In genomic region chr4:165203541-165204461, GRCh38 we compare ENCODE assay signal across 13 cellular contexts. TPM values are rescaled to one million over a fixed set of nuclear protein-coding genes. Genes with fewer than 3 reads are reported as not detected.
DNase-seq lines count a peak whose midpoint lies in the region; ATAC-seq and TF ChIP-seq lines count a peak whose summit lies in the region.
"Had no signal": no experiment of that assay in that cellular context is flagged by ENCODE, and none has a peak within 500 bp of the region (broad histone marks: within the 10 kb centered on the region; RNA-seq: fewer than 3 reads in every experiment).

No MANE protein-coding gene starts in this region.

- peak overlapping the region; percentile 61 for H3K4me3 Mint-ChIP-seq in activated T-helper 1 cell treated with anti-CD3 and anti-CD28 coated beads, Interleukin-12 subunit alpha, Interleukin-12 subunit beta, Interleukin-2, Interleukin-4 antibody, amounts not matched to agents 30 ng/mL and 10 ng/mL and 1 ng/mL, durations not matched to agents 14 hours and 24 hours and 36 hours
- H3K4me3 Mint-ChIP-seq in natural killer cell: peak overlapping the region; percentile 26

- no peak overlapping the region for H3K4me3 ChIP-seq in SK-N-SH (ENCODE audit: low read depth in 2 of 2, low read length in 1 of 2)

- TF ChIP-seq CTCF in SK-N-SH (IDR thresholded peaks at IDR 0.05) (no peak), GM10248 (IDR thresholded peaks at IDR 0.05; ENCODE audit: control extremely low read depth, extremely low read depth, low read depth, missing control alignments) (no peak), natural killer cell (IDR thresholded peaks at IDR 0.05) (no peak)

- no peaks in the 10 kb centered on the region for H4K20me1 ChIP-seq in SK-N-SH (ENCODE audit: insufficient read depth)

- no peaks in the 10 kb centered on the region for H3K27me3 Mint-ChIP-seq in activated T-helper 1 cell treated with anti-CD3 and anti-CD28 coated beads, Interleukin-12 subunit alpha, Interleukin-12 subunit beta, Interleukin-2, Interleukin-4 antibody, amounts not matched to agents 30 ng/mL and 10 ng/mL and 1 ng/mL, durations not matched to agents 14 hours and 24 hours and 36 hours (ENCODE audit: insufficient read depth)
- no peaks in the 10 kb centered on the region for H3K27me3 Mint-ChIP-seq in natural killer cell (ENCODE audit: low read depth in 2 of 2)

- H3K9ac ChIP-seq in SK-N-SH: no peak overlapping the region

- no peak for TF ChIP-seq RAD21 in SK-N-SH (IDR thresholded peaks at IDR 0.05; ENCODE audit: low read length)

- peaks cover 36% of the 10 kb centered on the region for H3K4me1 Mint-ChIP-seq in activated T-helper 1 cell treated with anti-CD3 and anti-CD28 coated beads, Interleukin-12 subunit alpha, Interleukin-12 subunit beta, Interleukin-2, Interleukin-4 antibody, amounts not matched to agents 30 ng/mL and 10 ng/mL and 1 ng/mL, durations not matched to agents 14 hours and 24 hours and 36 hours (ENCODE audit: low read depth)
- peaks cover 17 to 23% of the 10 kb centered on the region in 2 donors for H3K4me1 Mint-ChIP-seq in natural killer cell

- H3K9me3 Mint-ChIP-seq in activated T-helper 1 cell treated with anti-CD3 and anti-CD28 coated beads, Interleukin-12 subunit alpha, Interleukin-12 subunit beta, Interleukin-2, Interleukin-4 antibody, amounts not matched to agents 30 ng/mL and 10 ng/mL and 1 ng/mL, durations not matched to agents 14 hours and 24 hours and 36 hours: no peaks in the 10 kb centered on the region
- H3K9me3 Mint-ChIP-seq in natural killer cell: no peaks in the 10 kb centered on the region

- no peak for ATAC-seq in SK-N-SH treated with all-trans-retinoic acid at 6 μM for 48 hours
- ATAC-seq in natural killer cell: no peak
- ATAC-seq in GM18511 (IDR thresholded peaks at IDR 0.05; ENCODE audit: unreplicated experiment): no peak

- peaks cover 7% of the 10 kb centered on the region for H3K36me3 Mint-ChIP-seq in activated T-helper 1 cell treated with anti-CD3 and anti-CD28 coated beads, Interleukin-12 subunit alpha, Interleukin-12 subunit beta, Interleukin-2, Interleukin-4 antibody, amounts not matched to agents 30 ng/mL and 10 ng/mL and 1 ng/mL, durations not matched to agents 14 hours and 24 hours and 36 hours (ENCODE audit: low read depth)
- no peaks in the 10 kb centered on the region for H3K36me3 Mint-ChIP-seq in natural killer cell

- H3K9me2 ChIP-seq in SK-N-SH: no peaks in the 10 kb centered on the region

- CTCF ChIA-PET in SK-N-SH (lab: Yijun Ruan, JAX) (interaction anchor here (0.6 to 1.3 kb wide), 2 partner anchors 11 to 19 kb away, joined by 3 to 4 read pairs; no protein-coding TSS in a partner anchor), GM10248 (lab: Yijun Ruan, JAX) (interaction anchor here (0.8 to 3.3 kb wide), 5 partner anchors 13 to 73 kb away, joined by 3 to 15 read pairs (median 5); no protein-coding TSS in a partner anchor)

- H3K27ac ChIP-seq in SK-N-SH (ENCODE audit: low read depth in 2 of 2, low read length in 1 of 2): no peak overlapping the region; a peak in 1 of 4 replicates

- H3K79me2 ChIP-seq in SK-N-SH (ENCODE audit: insufficient read depth): peaks cover 11% of the 10 kb centered on the region

- no peak overlapping the region for H2AFZ ChIP-seq in SK-N-SH (ENCODE audit: low read depth)

- no peaks in the 10 kb centered on the region for H3K9me3 ChIP-seq in SK-N-SH

- TF ChIP-seq EP300 in SK-N-SH (IDR thresholded peaks at IDR 0.05; ENCODE audit: borderline replicate concordance in 1 of 2, low read depth in 1 of 2, low read length in 1 of 2): no peak

- peaks cover 14% of the 10 kb centered on the region for H3F3A ChIP-seq in SK-N-SH (replicated peaks; ENCODE audit: insufficient read depth)

- 81% methylated on average over 8 of the region's 8 CpGs for WGBS in SK-N-SH (ENCODE audit: low lambda C conversion rate)

- no peaks in the 10 kb centered on the region for H3K27me3 ChIP-seq in SK-N-SH (ENCODE audit: insufficient read depth)

- peak overlapping the region; percentile 79 for H3K27ac Mint-ChIP-seq in activated T-helper 1 cell treated with anti-CD3 and anti-CD28 coated beads, Interleukin-12 subunit alpha, Interleukin-12 subunit beta, Interleukin-2, Interleukin-4 antibody, amounts not matched to agents 30 ng/mL and 10 ng/mL and 1 ng/mL, durations not matched to agents 14 hours and 24 hours and 36 hours
- H3K27ac Mint-ChIP-seq in natural killer cell: no peak overlapping the region

- DNase-seq in SK-N-SH (no peak), GM10248 (ENCODE audit: extremely low spot score) (peak; percentile 9), natural killer cell (no peak), SIG-M5 treated with dmso at 0.1 percent for 504 hours (lab: John Stamatoyannopoulos, UW; ENCODE audit: unreplicated experiment) (no peak), DMS114 treated with DMSO at 0.1 percent for 48 hours (lab: John Stamatoyannopoulos, UW; ENCODE audit: unreplicated experiment) (no peak)
- no peak for DNase-seq in activated T-helper 1 cell treated with anti-CD3 and anti-CD28 coated beads, Interleukin-12 subunit alpha, Interleukin-12 subunit beta, Interleukin-2, Interleukin-4 antibody, amounts not matched to agents 30 ng/mL and 10 ng/mL and 1 ng/mL, durations not matched to agents 14 hours and 24 hours and 36 hours (ENCODE audit: low spot score)
- DNase-seq: 8988T, COR-L47, hippocampal formation, NCI-H1105, trophoblast cell had no signal

- intact Hi-C loops in activated T-helper 1 cell treated with anti-CD3 and anti-CD28 coated beads, Interleukin-12 subunit alpha, Interleukin-12 subunit beta, Interleukin-2, Interleukin-4 antibody, amounts not matched to agents 30 ng/mL and 10 ng/mL and 1 ng/mL, durations not matched to agents 14 hours and 24 hours and 36 hours (cut with micrococcal nuclease): loop anchor here (1.0 to 2.0 kb wide), 4 partner anchors 12 to 98 kb away; no protein-coding TSS in a partner anchor
- intact Hi-C loops in natural killer cell (cut with micrococcal nuclease): no loop called here

- POLR2A ChIA-PET in SK-N-SH (lab: Yijun Ruan, JAX) (no interaction called here), GM10248 (lab: Yijun Ruan, JAX) (no interaction called here)

- no peaks in the 10 kb centered on the region for H3K36me3 ChIP-seq in SK-N-SH (replicated peaks in 1 of 2; ENCODE audit: control insufficient read depth in 1 of 2, insufficient read depth in 2 of 2, low read length in 1 of 2)

- 0 out of 2 replicates have a peak overlapping the region, but pooled peaks have one; percentile 29 for H3K4me2 ChIP-seq in SK-N-SH

- peaks cover 12 to 13% of the 10 kb centered on the region in 2 experiments; a peak in 3 of 4 replicates for H3K4me1 ChIP-seq in SK-N-SH (ENCODE audit: control insufficient read depth in 1 of 2, insufficient read depth in 2 of 2, low read depth in 1 of 2, low read length in 1 of 2)

TF ChIP-seq in SK-N-SH, 30 proteins besides CTCF, POLR2A, EP300 and RAD21:
- TF ChIP-seq NRF1 (IDR thresholded peaks at IDR 0.05; ENCODE audit: low read depth, low read length) (no peak), FOXM1 (IDR thresholded peaks at IDR 0.05; ENCODE audit: low read depth) (no peak), USF2 (IDR thresholded peaks at IDR 0.05; ENCODE audit: borderline replicate concordance, low read depth, low read length) (no peak), IRF3 (IDR thresholded peaks at IDR 0.05; ENCODE audit: low read depth, low read length) (no peak)

TF ChIP-seq in SK-N-SH treated with all-trans-retinoic acid at 6 μM for 48 hours, 23 proteins besides CTCF, POLR2A, EP300 and RAD21:
- TF ChIP-seq ZNF70 (CRISPR knock-in tag; IDR thresholded peaks at IDR 0.05): no peak
- no peak for TF ChIP-seq GLIS3 (CRISPR knock-in tag; IDR thresholded peaks at IDR 0.05)
- no peak for TF ChIP-seq ZNF8 (CRISPR knock-in tag; IDR thresholded peaks at IDR 0.05)
- no peak for TF ChIP-seq PPARA (CRISPR knock-in tag; IDR thresholded peaks at IDR 0.05; ENCODE audit: borderline replicate concordance)

RNA-seq across cellular contexts. Expression of gene KLHL2, which starts 3.6 kb away (rescaled TPM):
- 25.0 and 36.0 TPM in 2 replicates for polyA plus RNA-seq in SK-N-SH (2012; rRNA removed)
- polyA plus RNA-seq in SK-N-SH (2012; cell fraction: cytosol; rRNA removed): 37.5 and 46.0 TPM in 2 replicates
- 15.9 and 28.9 TPM in 2 replicates for polyA plus RNA-seq in SK-N-SH (2012; cell fraction: nucleus; rRNA removed)
- 38.6 and 40.6 TPM in 2 replicates for total RNA-seq in activated T-helper 1 cell treated with anti-CD3 and anti-CD28 coated beads, Interleukin-12 subunit alpha, Interleukin-12 subunit beta, Interleukin-2, Interleukin-4 antibody, amounts not matched to agents 30 ng/mL and 10 ng/mL and 1 ng/mL, durations not matched to agents 14 hours and 24 hours and 36 hours
- 10 to 100 TPM; 24.2 to 29.2 (median 25.2) TPM for total RNA-seq in natural killer cell
